ENCODE assay signal across 33 cellular contexts in the genomic region with DNA sequence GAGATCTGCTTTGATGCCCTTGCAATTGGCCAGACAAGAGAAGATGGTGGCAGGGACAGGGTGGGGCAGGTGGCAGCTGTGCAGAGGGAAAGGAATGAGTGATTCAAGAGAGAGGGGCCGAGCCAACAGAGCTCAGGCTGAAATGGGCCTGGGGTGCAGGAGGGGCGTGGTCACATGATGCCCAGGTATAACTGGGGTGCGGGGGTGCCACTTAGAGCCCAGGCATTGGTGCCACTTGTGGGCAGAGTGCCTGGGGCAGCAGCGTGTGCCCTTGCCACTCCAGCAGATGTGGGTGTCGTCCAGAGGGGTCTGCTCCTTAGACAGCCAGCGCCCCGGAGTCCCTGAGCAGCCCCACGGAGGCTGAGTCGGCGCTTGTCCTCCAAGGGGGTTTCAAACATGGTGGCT.
"Had no signal": no experiment of that assay in that cellular context is flagged by ENCODE, and none has a peak within 500 bp of the region (broad histone marks: within the 10 kb centered on the region; RNA-seq: fewer than 3 reads in every experiment).

No MANE protein-coding gene starts in this region.

- DNase-seq: activated CD4-positive, alpha-beta T cell treated with anti-CD3 and anti-CD28 coated beads for 48 hours; activated CD4-positive, alpha-beta T cell treated with anti-CD3 and anti-CD28 coated beads, Interleukin-2, amount 50 U/mL, for 48 hours; activated CD8-positive, alpha-beta memory T cell treated with anti-CD3 and anti-CD28 coated beads, Interleukin-2, amount 50 U/mL, for 4 hours; activated naive CD4-positive, alpha-beta T cell; activated T-cell treated with anti-CD3 and anti-CD28 coated beads, Interleukin-2, amount 50 U/mL, for 4 hours; dermis blood vessel endothelial cell; effector CD4-positive, alpha-beta T cell; foreskin keratinocyte; hypothalamus; immature natural killer cell; mucosa of descending colon; nephron progenitor cell; nucleus accumbens; SK-N-SH; stimulated activated CD4-positive, alpha-beta T cell treated with anti-CD3 and anti-CD28 coated beads, Interleukin-12 subunit alpha, Interleukin-12 subunit beta, amount 100 ng/mL, for 4 hours; stimulated activated CD4-positive, alpha-beta T cell treated with anti-CD3 and anti-CD28 coated beads, Interleukin-4, amount 100 ng/mL, for 24 hours; stimulated activated naive CD8-positive, alpha-beta T cell treated with anti-CD3 and anti-CD28 coated beads, Interleukin-15, amount 100 ng/mL, for 72 hours; substantia nigra; SW 1271; T-helper 9 cell had no signal

- H3K36me3 Mint-ChIP-seq: activated naive CD4-positive, alpha-beta T cell treated with anti-CD3 and anti-CD28 coated beads, Interleukin-2, amount 50 U/mL, for 72 hours; immature natural killer cell; stimulated activated memory B cell treated with anti-CD40 and anti-IgM and Interleukin-4, amounts not matched to agents 10 μg/mL and 1 μg/mL and 100 μg/mL, for 72 hours had no signal

- H3K27me3 ChIP-seq: breast epithelium, foreskin keratinocyte, pancreas had no signal

- H3K36me3 ChIP-seq: breast epithelium, esophagus muscularis mucosa, heart left ventricle, pancreas, tibial artery had no signal

- ATAC-seq: activated naive CD4-positive, alpha-beta T cell treated with anti-CD3 and anti-CD28 coated beads, Interleukin-2, amount 50 U/mL, for 72 hours; activated T-cell treated with anti-CD3 and anti-CD28 coated beads, Interleukin-2, amount 50 U/mL, for 4 hours; activated T-helper 17 cell treated with anti-CD3 and anti-CD28 coated beads, Interleukin-2, amount 50 U/mL, for 72 hours; foreskin keratinocyte; heart left ventricle; left lobe of liver; mucosa of descending colon; pancreas; psoas muscle; stimulated activated memory B cell treated with anti-CD40 and anti-IgM and Interleukin-4, amounts not matched to agents 10 μg/mL and 1 μg/mL and 100 μg/mL, for 72 hours; stimulated activated naive CD8-positive, alpha-beta T cell treated with anti-CD3 and anti-CD28 coated beads, Interleukin-15, amount 100 ng/mL, for 72 hours had no signal

- H3K9me3 Mint-ChIP-seq: activated naive CD4-positive, alpha-beta T cell treated with anti-CD3 and anti-CD28 coated beads, Interleukin-2, amount 50 U/mL, for 72 hours; activated T-cell treated with anti-CD3 and anti-CD28 coated beads, Interleukin-2, amount 50 U/mL, for 4 hours; activated T-helper 17 cell treated with anti-CD3 and anti-CD28 coated beads, Interleukin-2, amount 50 U/mL, for 72 hours; central memory CD8-positive, alpha-beta T cell; immature natural killer cell; stimulated activated memory B cell treated with anti-CD40 and anti-IgM and Interleukin-4, amounts not matched to agents 10 μg/mL and 1 μg/mL and 100 μg/mL, for 72 hours; stimulated activated naive CD8-positive, alpha-beta T cell treated with anti-CD3 and anti-CD28 coated beads, Interleukin-15, amount 100 ng/mL, for 72 hours; T-helper 1 cell treated with Interleukin-12 subunit alpha and Interleukin-12 subunit beta and Interleukin-4 antibody, amounts not matched to agents 30 μg/mL and 1 μg/mL, for 36 hours had no signal

- H3K27ac ChIP-seq: breast epithelium, esophagus muscularis mucosa, foreskin keratinocyte, heart left ventricle, pancreas, psoas muscle, tibial artery, VCaP had no signal

- H3K27ac Mint-ChIP-seq: activated naive CD4-positive, alpha-beta T cell treated with anti-CD3 and anti-CD28 coated beads, Interleukin-2, amount 50 U/mL, for 72 hours; activated T-helper 17 cell treated with anti-CD3 and anti-CD28 coated beads, Interleukin-2, amount 50 U/mL, for 72 hours; immature natural killer cell; nephron progenitor cell; stimulated activated memory B cell treated with anti-CD40 and anti-IgM and Interleukin-4, amounts not matched to agents 10 μg/mL and 1 μg/mL and 100 μg/mL, for 72 hours; stimulated activated naive CD8-positive, alpha-beta T cell treated with anti-CD3 and anti-CD28 coated beads, Interleukin-15, amount 100 ng/mL, for 72 hours; T-helper 1 cell treated with Interleukin-12 subunit alpha and Interleukin-12 subunit beta and Interleukin-4 antibody, amounts not matched to agents 30 μg/mL and 1 μg/mL, for 36 hours had no signal

- H3K4me3 ChIP-seq: breast epithelium, esophagus muscularis mucosa, heart left ventricle, mucosa of descending colon, pancreas, psoas muscle, tibial artery had no signal

- H3K4me1 Mint-ChIP-seq: activated T-helper 17 cell treated with anti-CD3 and anti-CD28 coated beads, Interleukin-2, amount 50 U/mL, for 72 hours; stimulated activated naive CD8-positive, alpha-beta T cell treated with anti-CD3 and anti-CD28 coated beads, Interleukin-15, amount 100 ng/mL, for 72 hours had no signal

- H3K4me1 ChIP-seq: pancreas, psoas muscle had no signal

- H3K9me3 ChIP-seq: breast epithelium, esophagus muscularis mucosa, heart left ventricle, mucosa of descending colon, pancreas, psoas muscle, SK-N-SH, tibial artery had no signal

- H3K4me3 Mint-ChIP-seq: activated T-cell treated with anti-CD3 and anti-CD28 coated beads, Interleukin-2, amount 50 U/mL, for 4 hours; activated T-helper 17 cell treated with anti-CD3 and anti-CD28 coated beads, Interleukin-2, amount 50 U/mL, for 72 hours; central memory CD8-positive, alpha-beta T cell; immature natural killer cell; nephron progenitor cell; stimulated activated memory B cell treated with anti-CD40 and anti-IgM and Interleukin-4, amounts not matched to agents 10 μg/mL and 1 μg/mL and 100 μg/mL, for 72 hours; stimulated activated naive CD8-positive, alpha-beta T cell treated with anti-CD3 and anti-CD28 coated beads, Interleukin-15, amount 100 ng/mL, for 72 hours; T-helper 1 cell treated with Interleukin-12 subunit alpha and Interleukin-12 subunit beta and Interleukin-4 antibody, amounts not matched to agents 30 μg/mL and 1 μg/mL, for 36 hours had no signal
